ENCODE assay signal across 11 cellular contexts in genomic region chr3:153051427-153052095, GRCh38.
A peak's percentile ranks its signal among the peaks of the same experiment; 100 is the strongest.
DNase-seq lines count a peak whose midpoint lies in the region; ATAC-seq and TF ChIP-seq lines count a peak whose summit lies in the region.
"Had no signal": no experiment of that assay in that cellular context is flagged by ENCODE, and none has a peak within 500 bp of the region (broad histone marks: within the 10 kb centered on the region; RNA-seq: fewer than 3 reads in every experiment).

No MANE protein-coding gene starts in this region.

- H3K4me1 ChIP-seq in RWPE2 (ENCODE audit: insufficient read depth, poor library complexity, severe bottlenecking) (peaks cover 22% of the 10 kb centered on the region), skeletal muscle satellite cell (ENCODE audit: control insufficient read depth, insufficient read depth, low read length) (peaks cover 23% of the 10 kb centered on the region)
- H3K4me1 ChIP-seq: HAP-1 had no signal

- no peaks in the 10 kb centered on the region for H3K9me3 ChIP-seq in RWPE2 (ENCODE audit: severe bottlenecking)
- H3K9me3 ChIP-seq in skeletal muscle satellite cell (replicated peaks; ENCODE audit: low read length): no peaks in the 10 kb centered on the region
- H3K9me3 ChIP-seq: HAP-1 had no signal

- H3K27me3 ChIP-seq in RWPE2 (ENCODE audit: insufficient read depth, poor library complexity, severe bottlenecking) (no peaks in the 10 kb centered on the region), skeletal muscle satellite cell (ENCODE audit: control insufficient read depth, insufficient read depth, low read length) (no peaks in the 10 kb centered on the region)

- H3K4me2 ChIP-seq in skeletal muscle satellite cell (ENCODE audit: low read length): peak overlapping the region; percentile 50

- H3K27ac ChIP-seq in RWPE2 (ENCODE audit: poor library complexity, severe bottlenecking): peak overlapping the region; percentile 97

- no peak overlapping the region for H3K4me3 ChIP-seq in RWPE2 (ENCODE audit: severe bottlenecking)
- H3K4me3 ChIP-seq in skeletal muscle satellite cell (ENCODE audit: low read length): no peak overlapping the region
- H3K4me3 ChIP-seq: HAP-1 had no signal

- TF ChIP-seq CTCF in RWPE2 (IDR thresholded peaks at IDR 0.05; ENCODE audit: poor library complexity, severe bottlenecking): no peak

- H3K36me3 ChIP-seq in RWPE2 (ENCODE audit: low read depth): no peaks in the 10 kb centered on the region
- H3K36me3 ChIP-seq in skeletal muscle satellite cell (ENCODE audit: insufficient read depth, low read length): no peaks in the 10 kb centered on the region
- H3K36me3 ChIP-seq: HAP-1 had no signal

- ATAC-seq in RWPE2 (ENCODE audit: low read depth): peak; percentile 90
- no peak for ATAC-seq in HG03460 (IDR thresholded peaks at IDR 0.05; ENCODE audit: unreplicated experiment)
- no peak for ATAC-seq in GM19324 (IDR thresholded peaks at IDR 0.05; ENCODE audit: low FRiP score, unreplicated experiment)

- DNase-seq in H4 (ENCODE audit: low spot score) (peak; percentile 93), RWPE2 (ENCODE audit: low spot score) (no peak), fibroblast of peridontal ligament (ENCODE audit: extremely low read depth) (peak; percentile 73), NCI-H1092 (lab: John Stamatoyannopoulos, UW) (no peak), NCI-H748 (lab: John Stamatoyannopoulos, UW; ENCODE audit: unreplicated experiment) (no peak)
- DNase-seq: activated naive CD4-positive, alpha-beta T cell treated with anti-CD3 and anti-CD28 coated beads, Interleukin-2, amount 50 U/mL, for 16 hours; T-helper 1 cell had no signal

- H3K9ac ChIP-seq in skeletal muscle satellite cell (ENCODE audit: low read depth, low read length): peak overlapping the region; percentile 40

Comparison
In these comparisons a context has a peak if more than half of its experiments do, and no peak if none do; other contexts are left out.
1. DNase-seq: peak in H4 (single experiment) and fibroblast of peridontal ligament (single experiment); none in RWPE2 (single experiment), NCI-H1092 (single experiment) and NCI-H748 (single experiment).